ENCODE assay signal across 26 cellular contexts in genomic region chr20:18541741-18542140, GRCh38. TPM values are rescaled to one million over a fixed set of nuclear protein-coding genes. Genes with fewer than 3 reads are reported as not detected.
A peak's percentile ranks its signal among the peaks of the same experiment; 100 is the strongest.
DNase-seq lines count a peak whose midpoint lies in the region; ATAC-seq and TF ChIP-seq lines count a peak whose summit lies in the region.
"Had no signal": no experiment of that assay in that cellular context is flagged by ENCODE, and none has a peak within 500 bp of the region (broad histone marks: within the 10 kb centered on the region; RNA-seq: fewer than 3 reads in every experiment).

No MANE protein-coding gene starts in this region.

- intact Hi-C loops in activated CD4-positive, alpha-beta T cell treated with anti-CD3 and anti-CD28 coated beads, Interleukin-2, amount 10 ng/mL, durations not matched to agents 24 days and 14 days (cut with micrococcal nuclease), result no loop called here

- no peak for ATAC-seq in activated T-cell treated with anti-CD3 and anti-CD28 coated beads, Interleukin-2, amount 50 U/mL, for 4 hours
- ATAC-seq in GM21825 (IDR thresholded peaks at IDR 0.05; ENCODE audit: unreplicated experiment), result no peak
- ATAC-seq: activated CD4-positive, CD25-positive, alpha-beta regulatory T cell treated with anti-CD3 and anti-CD28 coated beads, Interleukin-2, amount 50 U/mL, for 24 hours; left lung; naive thymus-derived CD8-positive, alpha-beta T cell had no signal

- no peak overlapping the region for H3K23ac ChIP-seq in mesenchymal stem cell (ENCODE audit: low read length in 2 of 2)

- no peak for TF ChIP-seq CTCF in epithelial cell of esophagus (IDR thresholded peaks at IDR 0.05; ENCODE audit: insufficient read depth, low read depth, low read length, missing control alignments)

- no peak overlapping the region for H4K91ac ChIP-seq in mesenchymal stem cell (ENCODE audit: low read length)

- no peak overlapping the region for H2AK5ac ChIP-seq in mesenchymal stem cell (ENCODE audit: low read length, severe bottlenecking)

- no peak overlapping the region for H2BK5ac ChIP-seq in mesenchymal stem cell (ENCODE audit: low read depth, low read length, poor library complexity, severe bottlenecking)

- H2BK12ac ChIP-seq in mesenchymal stem cell (ENCODE audit: low read length in 2 of 2), result no peak overlapping the region

- no peaks in the 10 kb centered on the region for H3K9me3 Mint-ChIP-seq in activated T-cell treated with anti-CD3 and anti-CD28 coated beads, Interleukin-2, amount 50 U/mL, for 4 hours
- no peaks in the 10 kb centered on the region for H3K9me3 Mint-ChIP-seq in activated CD4-positive, alpha-beta T cell treated with anti-CD3 and anti-CD28 coated beads, Interleukin-2, amount 10 ng/mL, durations not matched to agents 24 days and 14 days
- H3K9me3 Mint-ChIP-seq: activated CD4-positive, alpha-beta memory T cell treated with anti-CD3 and anti-CD28 coated beads, Interleukin-2, amount 10 ng/mL, durations not matched to agents 7 days and 5 days; endodermal cell had no signal

- no peak overlapping the region for H3K4me2 ChIP-seq in mesenchymal stem cell (ENCODE audit: low read length, poor library complexity, severe bottlenecking)

- no peak overlapping the region for H4K8ac ChIP-seq in mesenchymal stem cell (ENCODE audit: low read length)

- H3K27me3 Mint-ChIP-seq in activated T-cell treated with anti-CD3 and anti-CD28 coated beads, Interleukin-2, amount 50 U/mL, for 4 hours (ENCODE audit: low read depth), result no peaks in the 10 kb centered on the region
- no peaks in the 10 kb centered on the region for H3K27me3 Mint-ChIP-seq in activated CD4-positive, alpha-beta T cell treated with anti-CD3 and anti-CD28 coated beads, Interleukin-2, amount 10 ng/mL, durations not matched to agents 24 days and 14 days
- H3K27me3 Mint-ChIP-seq: activated CD4-positive, alpha-beta memory T cell treated with anti-CD3 and anti-CD28 coated beads, Interleukin-2, amount 10 ng/mL, durations not matched to agents 7 days and 5 days; naive thymus-derived CD8-positive, alpha-beta T cell had no signal

- H2AFZ ChIP-seq in mesenchymal stem cell (ENCODE audit: low read depth, low read length), result no peak overlapping the region

- no peak overlapping the region for H3K14ac ChIP-seq in mesenchymal stem cell (ENCODE audit: low read length in 2 of 2)

- no peaks in the 10 kb centered on the region for H3K4me1 Mint-ChIP-seq in activated T-cell treated with anti-CD3 and anti-CD28 coated beads, Interleukin-2, amount 50 U/mL, for 4 hours (ENCODE audit: low read depth)
- H3K4me1 Mint-ChIP-seq in activated CD4-positive, alpha-beta T cell treated with anti-CD3 and anti-CD28 coated beads, Interleukin-2, amount 10 ng/mL, durations not matched to agents 24 days and 14 days, result peaks cover 4% of the 10 kb centered on the region
- H3K4me1 Mint-ChIP-seq: activated CD4-positive, alpha-beta memory T cell treated with anti-CD3 and anti-CD28 coated beads, Interleukin-2, amount 10 ng/mL, durations not matched to agents 7 days and 5 days; endodermal cell had no signal

- H3K4ac ChIP-seq in mesenchymal stem cell (ENCODE audit: low read depth in 1 of 2, low read length in 2 of 2), result no peak overlapping the region

- H3K9ac ChIP-seq in mesenchymal stem cell (ENCODE audit: low read length), result no peak overlapping the region

- H3K27ac ChIP-seq in mesenchymal stem cell (ENCODE audit: low read length, poor library complexity, severe bottlenecking), result peak overlapping the region; percentile 92
- H3K27ac ChIP-seq: colonic mucosa, left lung, thoracic aorta, vagina had no signal

- H3K4me3 Mint-ChIP-seq in activated T-cell treated with anti-CD3 and anti-CD28 coated beads, Interleukin-2, amount 50 U/mL, for 4 hours, result no peak overlapping the region
- H3K4me3 Mint-ChIP-seq in activated CD4-positive, alpha-beta T cell treated with anti-CD3 and anti-CD28 coated beads, Interleukin-2, amount 10 ng/mL, durations not matched to agents 24 days and 14 days, result no peak overlapping the region
- H3K4me3 Mint-ChIP-seq: activated CD4-positive, alpha-beta memory T cell treated with anti-CD3 and anti-CD28 coated beads, Interleukin-2, amount 10 ng/mL, durations not matched to agents 7 days and 5 days; endodermal cell; naive thymus-derived CD8-positive, alpha-beta T cell had no signal

- H3K4me3 ChIP-seq in epithelial cell of esophagus (ENCODE audit: low read length), result no peak overlapping the region
- no peak overlapping the region for H3K4me3 ChIP-seq in mesenchymal stem cell (ENCODE audit: insufficient read depth in 1 of 2, low read depth in 1 of 2, low read length in 2 of 2)
- H3K4me3 ChIP-seq: colonic mucosa, HAP-1, left lung, thoracic aorta, vagina had no signal

- H3K79me1 ChIP-seq in mesenchymal stem cell (replicated peaks; ENCODE audit: low read length, poor library complexity, severe bottlenecking), result peaks cover 10% of the 10 kb centered on the region

- 84% methylated on average over 5 of the region's 5 CpGs for WGBS in mesenchymal stem cell

- no peaks in the 10 kb centered on the region for H3K27me3 ChIP-seq in mesenchymal stem cell (ENCODE audit: control insufficient read depth in 1 of 2, insufficient read depth in 1 of 2, low read length in 2 of 2)
- H3K27me3 ChIP-seq: colonic mucosa, left lung, vagina had no signal

- peaks cover 18 to 75% of the 10 kb centered on the region in 2 experiments for H3K36me3 ChIP-seq in mesenchymal stem cell (ENCODE audit: control insufficient read depth in 1 of 2, insufficient read depth in 2 of 2, low read depth in 1 of 2, low read length in 2 of 2)

- H2BK15ac ChIP-seq in mesenchymal stem cell (ENCODE audit: low read depth, poor library complexity, severe bottlenecking), result no peak overlapping the region

- peaks cover 55% of the 10 kb centered on the region for H3K36me3 Mint-ChIP-seq in activated T-cell treated with anti-CD3 and anti-CD28 coated beads, Interleukin-2, amount 50 U/mL, for 4 hours (ENCODE audit: insufficient read depth)
- H3K36me3 Mint-ChIP-seq in activated CD4-positive, alpha-beta T cell treated with anti-CD3 and anti-CD28 coated beads, Interleukin-2, amount 10 ng/mL, durations not matched to agents 24 days and 14 days (ENCODE audit: low read depth), result peaks cover 63% of the 10 kb centered on the region

- no peaks in the 10 kb centered on the region for H3K9me3 ChIP-seq in mesenchymal stem cell (ENCODE audit: control insufficient read depth, low read length)
- H3K9me3 ChIP-seq: colonic mucosa, HAP-1, left lung, thoracic aorta, vagina had no signal

- no peak overlapping the region for H3K27ac Mint-ChIP-seq in activated CD4-positive, alpha-beta T cell treated with anti-CD3 and anti-CD28 coated beads, Interleukin-2, amount 10 ng/mL, durations not matched to agents 24 days and 14 days
- H3K27ac Mint-ChIP-seq: activated CD4-positive, alpha-beta memory T cell treated with anti-CD3 and anti-CD28 coated beads, Interleukin-2, amount 10 ng/mL, durations not matched to agents 7 days and 5 days; endodermal cell; naive thymus-derived CD8-positive, alpha-beta T cell had no signal

- no peak overlapping the region for H3K18ac ChIP-seq in mesenchymal stem cell (ENCODE audit: low read depth in 1 of 2, low read length in 2 of 2)

- DNase-seq in AG20443 (ENCODE audit: low spot score), result peak; percentile 3
- peak; percentile 23 for DNase-seq in LHCN-M2 (ENCODE audit: low read depth)
- DNase-seq in epithelial cell of esophagus (ENCODE audit: low read depth), result peak; percentile 93
- no peak for DNase-seq in mesenchymal stem cell
- no peak for DNase-seq in effector CD8-positive, alpha-beta T cell (lab: John Stamatoyannopoulos, UW)
- no peak for DNase-seq in activated T-cell treated with anti-CD3 and anti-CD28 coated beads, Interleukin-2, amount 50 U/mL, for 4 hours
- DNase-seq in activated CD4-positive, alpha-beta T cell treated with anti-CD3 and anti-CD28 coated beads, Interleukin-2, amount 10 ng/mL, durations not matched to agents 24 days and 14 days, result no peak
- DNase-seq: activated CD4-positive, alpha-beta memory T cell treated with anti-CD3 and anti-CD28 coated beads, Interleukin-2, amount 10 ng/mL, durations not matched to agents 7 days and 5 days; activated gamma-delta T cell; C1 segment of cervical spinal cord; Calu3; colonic mucosa; endodermal cell; left lung; naive thymus-derived CD8-positive, alpha-beta T cell; NCI-H1092 treated with DMSO at 0.1 percent for 48 hours; NCI-H2081 treated with DMSO at 0.1 percent for 48 hours; OCI-M1; retina; SIG-M5; stimulated activated naive CD4-positive, alpha-beta T cell treated with Interleukin-2 at 50 U/mL for 16 hours had no signal

- H3K4me1 ChIP-seq in mesenchymal stem cell (ENCODE audit: control insufficient read depth, insufficient read depth, low read depth, low read length), result peaks cover 18% of the 10 kb centered on the region
- H3K4me1 ChIP-seq: colonic mucosa, HAP-1, left lung, vagina had no signal

- H2BK120ac ChIP-seq in mesenchymal stem cell (ENCODE audit: low read depth, low read length), result no peak overlapping the region

RNA-seq across cellular contexts. Expression of gene SMIM26, which starts 25.5 kb away (rescaled TPM):
- 84.3 and 88.0 TPM in 2 replicates for total RNA-seq in LHCN-M2 (2014; rRNA removed)
- polyA plus RNA-seq in LHCN-M2 (2012), result 106 TPM
- polyA plus RNA-seq in mesenchymal stem cell (2013, experiment 1 of 2), result 164 TPM
- 170 TPM for polyA plus RNA-seq in mesenchymal stem cell (2013, experiment 2 of 2)
- 10 to 100 TPM; 61.3 to 65.5 (median 61.6) TPM for total RNA-seq in activated T-cell treated with anti-CD3 and anti-CD28 coated beads, Interleukin-2, amount 50 U/mL, for 4 hours
- 55.8 and 60.2 TPM in 2 replicates for total RNA-seq in activated CD4-positive, alpha-beta T cell treated with anti-CD3 and anti-CD28 coated beads, Interleukin-2, amount 10 ng/mL, durations not matched to agents 24 days and 14 days

RNA-seq across cellular contexts. Expression of gene SEC23B, which starts 34.0 kb away (rescaled TPM):
- 48.7 and 56.7 TPM in 2 replicates for total RNA-seq in LHCN-M2 (2014; rRNA removed)
- 37.8 TPM for polyA plus RNA-seq in LHCN-M2 (2012)
- 22.5 TPM for polyA plus RNA-seq in mesenchymal stem cell (2013, experiment 1 of 2)
- polyA plus RNA-seq in mesenchymal stem cell (2013, experiment 2 of 2), result 22.8 TPM
- total RNA-seq in activated T-cell treated with anti-CD3 and anti-CD28 coated beads, Interleukin-2, amount 50 U/mL, for 4 hours, result 10 to 100 TPM; 77.0 to 99.1 (median 91.1) TPM
- 108 TPM in 2 replicates for total RNA-seq in activated CD4-positive, alpha-beta T cell treated with anti-CD3 and anti-CD28 coated beads, Interleukin-2, amount 10 ng/mL, durations not matched to agents 24 days and 14 days

RNA-seq across cellular contexts. Expression of gene RBBP9, which starts 44.7 kb away (rescaled TPM):
- total RNA-seq in LHCN-M2 (2014; rRNA removed), result 23.6 and 31.3 TPM in 2 replicates
- polyA plus RNA-seq in LHCN-M2 (2012), result 9.4 TPM
- polyA plus RNA-seq in mesenchymal stem cell (2013, experiment 1 of 2), result 9.2 TPM
- polyA plus RNA-seq in mesenchymal stem cell (2013, experiment 2 of 2), result 9.5 TPM
- total RNA-seq in activated T-cell treated with anti-CD3 and anti-CD28 coated beads, Interleukin-2, amount 50 U/mL, for 4 hours, result 10 to 100 TPM; 11.1 to 15.1 (median 12.3) TPM
- 21.1 and 24.3 TPM in 2 replicates for total RNA-seq in activated CD4-positive, alpha-beta T cell treated with anti-CD3 and anti-CD28 coated beads, Interleukin-2, amount 10 ng/mL, durations not matched to agents 24 days and 14 days

RNA-seq across cellular contexts. Expression of gene DTD1, which starts 46.1 kb away (rescaled TPM):
- 71.4 and 78.7 TPM in 2 replicates for total RNA-seq in LHCN-M2 (2014; rRNA removed)
- polyA plus RNA-seq in LHCN-M2 (2012), result 72.4 TPM
- polyA plus RNA-seq in mesenchymal stem cell (2013, experiment 1 of 2), result 38.8 TPM
- polyA plus RNA-seq in mesenchymal stem cell (2013, experiment 2 of 2), result 39.2 TPM
- total RNA-seq in activated T-cell treated with anti-CD3 and anti-CD28 coated beads, Interleukin-2, amount 50 U/mL, for 4 hours, result 10 to 100 TPM; 42.9 to 50.7 (median 47.4) TPM
- 49.2 and 49.9 TPM in 2 replicates for total RNA-seq in activated CD4-positive, alpha-beta T cell treated with anti-CD3 and anti-CD28 coated beads, Interleukin-2, amount 10 ng/mL, durations not matched to agents 24 days and 14 days

Comparison
In these comparisons a context has a peak if more than half of its experiments do, and no peak if none do; other contexts are left out.
1. DNase-seq: peak in AG20443 (single experiment), LHCN-M2 (single experiment) and epithelial cell of esophagus (single experiment); none in mesenchymal stem cell (single experiment), effector CD8-positive, alpha-beta T cell (single experiment), activated T-cell treated with anti-CD3 and anti-CD28 coated beads, Interleukin-2, amount 50 U/mL, for 4 hours (single experiment) and activated CD4-positive, alpha-beta T cell treated with anti-CD3 and anti-CD28 coated beads, Interleukin-2, amount 10 ng/mL, durations not matched to agents 24 days and 14 days (single experiment).